Comparison of ENCODE assay signal across 15 cellular contexts in genomic region chr2:145407-145806, GRCh38.
DNase-seq lines count a peak whose midpoint lies in the region; ATAC-seq, FAIRE-seq and TF ChIP-seq lines count a peak whose summit lies in the region.
"Had no signal": no experiment of that assay in that cellular context is flagged by ENCODE, and none has a peak within 500 bp of the region (broad histone marks: within the 10 kb centered on the region; RNA-seq: fewer than 3 reads in every experiment).

No MANE protein-coding gene starts in this region.

- H3K9me3 ChIP-seq in H1 (ENCODE audit: insufficient read depth in 2 of 2, low read depth in 1 of 2, low read length in 1 of 2) (peaks cover 0 to 4% of the 10 kb centered on the region in 2 experiments; a peak in 1 of 4 replicates), liver (ENCODE audit: control insufficient read depth in 4 of 4, low read length in 3 of 4) (no peaks in the 10 kb centered on the region)
- H3K9me3 ChIP-seq: HAP-1 had no signal

- no peak overlapping the region for H3K23ac ChIP-seq in H1 (ENCODE audit: insufficient read length)

- H3K4me1 Mint-ChIP-seq in naive thymus-derived CD8-positive, alpha-beta T cell = no peaks in the 10 kb centered on the region

- no peak for ATAC-seq in naive thymus-derived CD8-positive, alpha-beta T cell

- no peak overlapping the region for H3K56ac ChIP-seq in H1 (replicated peaks; ENCODE audit: insufficient read length, low read depth, low read length)

- no peak for FAIRE-seq in H1 (lab: Jason Lieb, UNC)
- FAIRE-seq: A204.1 had no signal

- no peak overlapping the region for H4K91ac ChIP-seq in H1 (replicated peaks; ENCODE audit: insufficient read length, low read length)

- no peak overlapping the region for H4K5ac ChIP-seq in H1 (ENCODE audit: insufficient read length, low read depth, low read length)

- H3K4me3 ChIP-seq in H1 (ENCODE audit: extremely low read depth in 1 of 4, insufficient read depth in 2 of 4, low read depth in 3 of 4, low read length in 4 of 4) (no peak overlapping the region), liver (ENCODE audit: low read depth in 1 of 3, low read length in 3 of 3) (no peak overlapping the region)
- H3K4me3 ChIP-seq: HAP-1 had no signal

- H4K20me1 ChIP-seq in H1 (replicated peaks in 1 of 2; ENCODE audit: control insufficient read depth in 1 of 2, insufficient read depth in 2 of 2, low read length in 2 of 2) = no peaks in the 10 kb centered on the region

- H2BK5ac ChIP-seq in H1 (ENCODE audit: low read depth, low read length) = no peak overlapping the region

- no peak overlapping the region for H2BK12ac ChIP-seq in H1 (ENCODE audit: low read depth, low read length)

- H2BK15ac ChIP-seq in H1 (ENCODE audit: low read length) = no peak overlapping the region

- H3K36me3 ChIP-seq in H1 (ENCODE audit: control insufficient read depth in 2 of 4, insufficient read depth in 4 of 4, low read length in 3 of 4) = peaks cover 0 to 4% (median 0%) of the 10 kb centered on the region in 4 experiments; a peak in 1 of 8 replicates
- H3K36me3 ChIP-seq in liver (ENCODE audit: control insufficient read depth in 4 of 4, insufficient read depth in 3 of 4, low read depth in 1 of 4, low read length in 3 of 4) = no peaks in the 10 kb centered on the region
- H3K36me3 ChIP-seq: HAP-1 had no signal

- H3K4me1 ChIP-seq in H1 (replicated peaks in 1 of 4; ENCODE audit: control insufficient read depth in 3 of 4, insufficient read depth in 4 of 4, low read length in 3 of 4) (peaks cover 2 to 13% (median 7%) of the 10 kb centered on the region in 4 experiments; a peak in 6 of 7 replicates), liver (ENCODE audit: control insufficient read depth in 4 of 4, insufficient read depth in 4 of 4, low read length in 3 of 4) (peaks cover 3 to 7% (median 4%) of the 10 kb centered on the region in 4 donors)
- H3K4me1 ChIP-seq: HAP-1 had no signal

- H3K14ac ChIP-seq in H1 (ENCODE audit: insufficient read length) = no peak overlapping the region

- no peak overlapping the region for H3K18ac ChIP-seq in H1 (ENCODE audit: extremely low read depth, low read length)

- 89% methylated on average over 2 of the region's 2 CpGs; no CpG with 5 or more reads in 1 of the 2 experiments for WGBS in H1 (ENCODE audit: extremely low coverage in 1 of 2, insufficient coverage in 1 of 2, insufficient read length in 1 of 2, insufficient replicate concordance in 2 of 2, low coverage in 1 of 2, low lambda C conversion rate in 2 of 2, missing lambda C conversion rate in 1 of 2), 2 experiments
- WGBS in liver = 64% methylated on average over 2 of the region's 2 CpGs

- no peak overlapping the region for H3K27ac ChIP-seq in H1 (ENCODE audit: low read depth, low read length)
- H3K27ac ChIP-seq in liver (ENCODE audit: low read depth in 1 of 2, low read length in 2 of 2) = peak overlapping the region in 1 of 2 donors; percentile 18
- H3K27ac ChIP-seq: C4-2B had no signal

- H3K9ac ChIP-seq in H1 (replicated peaks in 1 of 4; ENCODE audit: extremely low read depth in 1 of 4, low read depth in 3 of 4, low read length in 3 of 4) (no peak overlapping the region), liver (ENCODE audit: low read depth in 1 of 2, low read length in 2 of 2) (no peak overlapping the region)

- H3K79me2 ChIP-seq in H1 (ENCODE audit: control insufficient read depth in 1 of 2, insufficient read depth in 2 of 2, low read length in 2 of 2) = no peaks in the 10 kb centered on the region

- H2AK5ac ChIP-seq in H1 (ENCODE audit: low read depth, low read length) = no peak overlapping the region

- H3K27me3 Mint-ChIP-seq in naive thymus-derived CD8-positive, alpha-beta T cell = peaks cover 0 to 16% (median 10%) of the 10 kb centered on the region in 5 donors

- H3K4me2 ChIP-seq in H1 (ENCODE audit: insufficient read depth in 1 of 2, low read depth in 2 of 2, low read length in 2 of 2) = no peak overlapping the region

- H3K27ac Mint-ChIP-seq in naive thymus-derived CD8-positive, alpha-beta T cell = no peak overlapping the region
- H3K27ac Mint-ChIP-seq: CD4-positive, alpha-beta T cell had no signal

- H3K23me2 ChIP-seq in H1 (ENCODE audit: low read depth, low read length) = no peaks in the 10 kb centered on the region

- TF ChIP-seq EP300 in H1 (IDR thresholded peaks at IDR 0.05; ENCODE audit: borderline replicate concordance in 1 of 2, low read depth in 2 of 2, low read length in 2 of 2) = no peak

- no peaks in the 10 kb centered on the region for H3K27me3 ChIP-seq in H1 (replicated peaks in 1 of 4; ENCODE audit: control insufficient read depth in 3 of 4, extremely low read depth in 1 of 4, insufficient read depth in 3 of 4, low read length in 3 of 4)
- no peaks in the 10 kb centered on the region for H3K27me3 ChIP-seq in liver (ENCODE audit: control insufficient read depth in 4 of 4, insufficient read depth in 4 of 4, low read length in 3 of 4)

- H2BK120ac ChIP-seq in H1 (replicated peaks; ENCODE audit: low read depth, low read length) = no peak overlapping the region

- H3K9me3 Mint-ChIP-seq in naive thymus-derived CD8-positive, alpha-beta T cell = peaks cover 0 to 2% (median 0%) of the 10 kb centered on the region in 9 donors
- H3K9me3 Mint-ChIP-seq: CD4-positive, alpha-beta T cell had no signal

- TF ChIP-seq CTCF in H1 (IDR thresholded peaks at IDR 0.05; ENCODE audit: control extremely low read depth in 1 of 3, insufficient read depth in 1 of 3, low read depth in 1 of 3, low read length in 3 of 3) = no peak
- no peak for TF ChIP-seq CTCF in liver (IDR thresholded peaks at IDR 0.05; ENCODE audit: low read depth, low read length, missing input control)

- H2BK20ac ChIP-seq in H1 (ENCODE audit: low read length) = no peak overlapping the region

- TF ChIP-seq RAD21 in H1 (IDR thresholded peaks at IDR 0.05 in 1 of 2, conservative IDR thresholded peaks at IDR 0.05 in 1 of 2; ENCODE audit: low read depth in 2 of 2, low read length in 2 of 2) (no peak), liver (IDR thresholded peaks at IDR 0.05) (peak; percentile 19 to 36)

- TF ChIP-seq POLR2A in H1 (IDR thresholded peaks at IDR 0.05; ENCODE audit: control extremely low read depth in 1 of 2, low read depth in 2 of 2, low read length in 2 of 2) = no peak

- no peaks in the 10 kb centered on the region for H3K36me3 Mint-ChIP-seq in naive thymus-derived CD8-positive, alpha-beta T cell

- CTCF ChIA-PET in H1 (lab: Charles Lee; ENCODE audit: partially characterized antibody) = no interaction called here

- no peak overlapping the region for H2AFZ ChIP-seq in H1 (ENCODE audit: low read length)

- DNase-seq in SW480 (ENCODE audit: low spot score) (peak; percentile 27), H1 (ENCODE audit: low read depth in 1 of 2, low spot score in 2 of 2) (no peak), NAMALWA (ENCODE audit: low spot score) (no peak)
- no peak for DNase-seq in stimulated activated CD4-positive, alpha-beta T cell treated with anti-CD3 and anti-CD28 coated beads, Interleukin-4, amount 100 ng/mL, for 1 hour
- no peak for DNase-seq in naive thymus-derived CD8-positive, alpha-beta T cell
- DNase-seq in activated T-cell treated with anti-CD3 and anti-CD28 coated beads, Interleukin-2, amount 50 U/mL, for 1 hour = no peak
- DNase-seq: AML-193; CD4-positive, alpha-beta T cell; DMS153; DMS79 treated with DMSO at 0.1 percent for 48 hours; GF-D8 had no signal

- POLR2A ChIA-PET in H1 (lab: Charles Lee; ENCODE audit: partially characterized antibody) = no interaction called here
- POLR2A ChIA-PET in naive thymus-derived CD8-positive, alpha-beta T cell (lab: Charles Lee) = no interaction called here

- no peaks in the 10 kb centered on the region for H3K79me1 ChIP-seq in H1 (ENCODE audit: low read depth, low read length)

- H4K8ac ChIP-seq in H1 (ENCODE audit: extremely low read depth, insufficient read depth, low read length) = no peak overlapping the region

- H3K4ac ChIP-seq in H1 (replicated peaks; ENCODE audit: insufficient read length, low read depth, low read length) = no peak overlapping the region

- no peak overlapping the region for H3K4me3 Mint-ChIP-seq in naive thymus-derived CD8-positive, alpha-beta T cell
- H3K4me3 Mint-ChIP-seq: CD4-positive, alpha-beta T cell had no signal

TF ChIP-seq in H1, 55 proteins besides CTCF, POLR2A, EP300 and RAD21:
- TF ChIP-seq CREB1 (IDR thresholded peaks at IDR 0.05) (no peak), CEBPB (IDR thresholded peaks at IDR 0.05; ENCODE audit: low read depth, low read length) (peak; percentile 14; the same call in 1 of the 2 replicates), TAF1 (IDR thresholded peaks at IDR 0.05; ENCODE audit: low read depth, low read length) (no peak), BRCA1 (IDR thresholded peaks at IDR 0.05; ENCODE audit: low read depth, low read length) (no peak), JUN (IDR thresholded peaks at IDR 0.05; ENCODE audit: low read depth, low read length) (no peak), CBX8 (IDR thresholded peaks at IDR 0.05; ENCODE audit: borderline replicate concordance, low read depth, low read length) (no peak), SRF (IDR thresholded peaks at IDR 0.05; ENCODE audit: low read depth, low read length) (no peak)
TF ChIP-seq in H1: peak in this region for 1.

TF ChIP-seq in liver, 16 proteins besides CTCF, POLR2A, EP300 and RAD21 (continues in another document):
- TF ChIP-seq NR2F2 (IDR thresholded peaks at IDR 0.05) = no peak
- TF ChIP-seq, protein P1, sequence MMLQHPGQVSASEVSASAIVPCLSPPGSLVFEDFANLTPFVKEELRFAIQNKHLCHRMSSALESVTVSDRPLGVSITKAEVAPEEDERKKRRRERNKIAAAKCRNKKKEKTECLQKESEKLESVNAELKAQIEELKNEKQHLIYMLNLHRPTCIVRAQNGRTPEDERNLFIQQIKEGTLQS (IDR thresholded peaks at IDR 0.05) = no peak
- no peak for TF ChIP-seq ZBTB33 (IDR thresholded peaks at IDR 0.05)
- no peak for TF ChIP-seq YY1 (IDR thresholded peaks at IDR 0.05)
- no peak for TF ChIP-seq TAF1 (conservative IDR thresholded peaks at IDR 0.05)
- peak; percentile 12 to 46 for TF ChIP-seq HNF4A (conservative IDR thresholded peaks at IDR 0.05)
